Comparison of ENCODE assay signal across 23 cellular contexts in genomic region chr12:92829683-92830282, GRCh38.
"Had no signal": no experiment of that assay in that cellular context is flagged by ENCODE, and none has a peak within 500 bp of the region (broad histone marks: within the 10 kb centered on the region; RNA-seq: fewer than 3 reads in every experiment).

No MANE protein-coding gene starts in this region.

- FAIRE-seq: colon, endothelial cell of umbilical vein, frontal cortex, kidney had no signal

- H3K4me1 ChIP-seq: esophagus muscularis mucosa, foreskin keratinocyte, gastroesophageal sphincter, heart left ventricle, left lung, lower lobe of right lung had no signal

- H3K4me3 ChIP-seq: coronary artery, dorsolateral prefrontal cortex, esophagus muscularis mucosa, gastroesophageal sphincter, heart left ventricle, hepatocyte, left lung, lower lobe of right lung had no signal

- H3K27me3 ChIP-seq: dorsolateral prefrontal cortex, esophagus muscularis mucosa, foreskin keratinocyte, gastroesophageal sphincter, heart left ventricle, hepatocyte, left lung had no signal

- H3K9me3 ChIP-seq: esophagus muscularis mucosa, gastroesophageal sphincter, heart left ventricle, left lung, lower lobe of right lung had no signal

- ATAC-seq: foreskin keratinocyte; gastroesophageal sphincter; heart left ventricle; left lung; left ventricle myocardium superior; lower lobe of right lung; naive thymus-derived CD4-positive, alpha-beta T cell had no signal

- H3K4me2 ChIP-seq: hepatocyte had no signal

- H3K27ac ChIP-seq: coronary artery, dorsolateral prefrontal cortex, esophagus muscularis mucosa, foreskin keratinocyte, gastroesophageal sphincter, heart left ventricle, hepatocyte, left lung, lower lobe of right lung had no signal

- H2AFZ ChIP-seq: hepatocyte had no signal

- H3K79me2 ChIP-seq: hepatocyte had no signal

- DNase-seq: dermis blood vessel endothelial cell; dorsolateral prefrontal cortex; effector CD4-positive, alpha-beta T cell; effector memory CD4-positive, alpha-beta T cell; foreskin keratinocyte; heart left ventricle; hypothalamus; immature natural killer cell; islet precursor cell; kidney; kidney glomerular epithelial cell; left lung; left ventricle myocardium superior; lower lobe of right lung; mesenchymal stem cell; naive thymus-derived CD4-positive, alpha-beta T cell had no signal
